ENCODE assay signal across 1 cellular context in the genomic region with DNA sequence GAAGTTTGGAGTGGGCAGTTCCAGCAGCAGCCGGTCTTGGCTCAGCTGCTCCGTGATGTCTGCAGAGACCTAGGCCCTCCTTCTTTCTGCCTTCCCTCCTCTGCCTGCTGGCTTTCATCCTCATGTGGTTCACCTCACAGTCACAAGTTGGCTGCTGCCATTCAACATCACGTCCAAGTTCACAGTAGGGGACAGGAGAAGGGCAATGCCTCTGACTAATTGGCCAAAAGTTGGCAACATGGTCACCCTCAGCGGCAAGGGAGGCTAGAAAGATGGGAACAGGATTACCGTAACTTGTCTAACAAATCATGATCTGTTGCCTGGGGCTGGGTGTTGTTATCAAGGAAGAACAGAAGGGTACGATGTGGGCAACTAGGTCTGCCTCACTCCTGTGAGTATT.
TF ChIP-seq lines count a peak whose summit lies in the region.

No MANE protein-coding gene starts in this region.

TF ChIP-seq in H1, 55 proteins besides CTCF, POLR2A, EP300 and RAD21:
- TF ChIP-seq RFX5 (IDR thresholded peaks at IDR 0.05; ENCODE audit: borderline replicate concordance, low read depth, low read length), result no peak
- TF ChIP-seq MAFK (IDR thresholded peaks at IDR 0.05; ENCODE audit: low read depth, low read length), result no peak
- no peak for TF ChIP-seq CBX8 (IDR thresholded peaks at IDR 0.05; ENCODE audit: borderline replicate concordance, low read depth, low read length)
- no peak for TF ChIP-seq SIX5 (IDR thresholded peaks at IDR 0.05; ENCODE audit: low read depth, low read length)
- no peak for TF ChIP-seq CBX5 (IDR thresholded peaks at IDR 0.05; ENCODE audit: low read depth, low read length)
- TF ChIP-seq RNF2 (IDR thresholded peaks at IDR 0.05; ENCODE audit: borderline replicate concordance, low read depth, low read length, missing control alignments, poor library complexity, severe bottlenecking), result no peak
- no peak for TF ChIP-seq KDM1A (IDR thresholded peaks at IDR 0.05; ENCODE audit: borderline replicate concordance, low read length)
- TF ChIP-seq, protein P1, sequence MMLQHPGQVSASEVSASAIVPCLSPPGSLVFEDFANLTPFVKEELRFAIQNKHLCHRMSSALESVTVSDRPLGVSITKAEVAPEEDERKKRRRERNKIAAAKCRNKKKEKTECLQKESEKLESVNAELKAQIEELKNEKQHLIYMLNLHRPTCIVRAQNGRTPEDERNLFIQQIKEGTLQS (IDR thresholded peaks at IDR 0.05; ENCODE audit: insufficient read depth, low read depth, low read length), result no peak
- no peak for TF ChIP-seq SP4 (IDR thresholded peaks at IDR 0.05; ENCODE audit: low read length)
- no peak for TF ChIP-seq JUN (IDR thresholded peaks at IDR 0.05; ENCODE audit: low read depth, low read length)
- no peak for TF ChIP-seq TAF1 (IDR thresholded peaks at IDR 0.05; ENCODE audit: low read depth, low read length)
- TF ChIP-seq SIN3A (conservative IDR thresholded peaks at IDR 0.05 in 1 of 2, IDR thresholded peaks at IDR 0.05 in 1 of 2; ENCODE audit: low read depth in 1 of 2, low read length in 2 of 2), result no peak
- no peak for TF ChIP-seq CHD1 (IDR thresholded peaks at IDR 0.05; ENCODE audit: low read depth, low read length)
